15 cellular contexts compared by ENCODE assay signal in the genomic region with DNA sequence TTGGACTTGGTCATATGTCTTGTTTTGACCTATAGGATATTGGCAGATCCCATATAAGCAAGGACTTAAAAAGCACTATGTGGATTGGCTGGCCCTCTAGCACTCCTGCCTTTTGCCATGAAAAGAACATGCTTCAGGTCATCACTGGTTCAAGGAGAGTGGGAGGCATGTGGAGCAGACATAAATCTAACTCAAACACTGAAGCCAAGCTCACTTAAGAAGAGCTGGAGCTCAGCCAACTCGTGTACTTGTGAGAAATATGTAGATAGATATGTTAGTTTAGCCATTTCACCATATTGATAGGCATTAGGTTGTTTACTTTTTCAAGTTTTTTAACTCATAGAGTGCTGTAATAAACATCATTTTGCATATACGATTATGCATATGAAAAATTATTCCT. TPM values are rescaled to one million over a fixed set of nuclear protein-coding genes. Genes with fewer than 3 reads are reported as not detected.
DNase-seq lines count a peak whose midpoint lies in the region.
"Had no signal": no experiment of that assay in that cellular context is flagged by ENCODE, and none has a peak within 500 bp of the region (broad histone marks: within the 10 kb centered on the region; RNA-seq: fewer than 3 reads in every experiment).

No MANE protein-coding gene starts in this region.

- peak; percentile 45 for DNase-seq in NCI-H345 (lab: John Stamatoyannopoulos, UW)
- no peak for DNase-seq in NCI-H345 treated with DMSO at 0.1 percent for 48 hours (lab: John Stamatoyannopoulos, UW; ENCODE audit: unreplicated experiment)
- DNase-seq in M059J (ENCODE audit: low read depth) = peak; percentile 4
- DNase-seq in NCI-H69 (lab: John Stamatoyannopoulos, UW) = peak; percentile 94
- DNase-seq in left kidney (ENCODE audit: low read depth, low spot score) = peak; percentile 66
- DNase-seq in UCSD-AML1 (lab: John Stamatoyannopoulos, UW; ENCODE audit: unreplicated experiment) = no peak
- no peak for DNase-seq in AML-193 (lab: John Stamatoyannopoulos, UW)
- DNase-seq in NCI-H774 (lab: John Stamatoyannopoulos, UW) = no peak
- DNase-seq: CD4-positive, CD25-positive, alpha-beta regulatory T cell; MM.1S; NCI-H2107; NCI-H526; SIG-M5; T-helper 17 cell had no signal

RNA-seq across cellular contexts. Expression of a gene that starts 19.9 kb away (rescaled TPM):
- not detected in 2 replicates for total RNA-seq in M059J (2014; rRNA removed; shearing (Covaris generic))
- total RNA-seq: CD4-positive, CD25-positive, alpha-beta regulatory T cell; T-helper 17 cell had no signal

RNA-seq across cellular contexts. Expression of a gene that starts 26.8 kb away (rescaled TPM):
- 0.05 TPM in 1 of 2 replicates, not detected in the other for total RNA-seq in M059J (2014; rRNA removed; shearing (Covaris generic))
- total RNA-seq: CD4-positive, CD25-positive, alpha-beta regulatory T cell; RPMI7951; T-helper 17 cell had no signal

Comparison
In these comparisons a context has a peak if more than half of its experiments do, and no peak if none do; other contexts are left out.
1. DNase-seq: peak in NCI-H345 (single experiment), M059J (single experiment), NCI-H69 (single experiment) and left kidney (single experiment); none in NCI-H345 treated with DMSO at 0.1 percent for 48 hours (single experiment), UCSD-AML1 (single experiment), AML-193 (0 of 2) and NCI-H774 (single experiment).